1 cellular context compared by ENCODE assay signal in the genomic region with DNA sequence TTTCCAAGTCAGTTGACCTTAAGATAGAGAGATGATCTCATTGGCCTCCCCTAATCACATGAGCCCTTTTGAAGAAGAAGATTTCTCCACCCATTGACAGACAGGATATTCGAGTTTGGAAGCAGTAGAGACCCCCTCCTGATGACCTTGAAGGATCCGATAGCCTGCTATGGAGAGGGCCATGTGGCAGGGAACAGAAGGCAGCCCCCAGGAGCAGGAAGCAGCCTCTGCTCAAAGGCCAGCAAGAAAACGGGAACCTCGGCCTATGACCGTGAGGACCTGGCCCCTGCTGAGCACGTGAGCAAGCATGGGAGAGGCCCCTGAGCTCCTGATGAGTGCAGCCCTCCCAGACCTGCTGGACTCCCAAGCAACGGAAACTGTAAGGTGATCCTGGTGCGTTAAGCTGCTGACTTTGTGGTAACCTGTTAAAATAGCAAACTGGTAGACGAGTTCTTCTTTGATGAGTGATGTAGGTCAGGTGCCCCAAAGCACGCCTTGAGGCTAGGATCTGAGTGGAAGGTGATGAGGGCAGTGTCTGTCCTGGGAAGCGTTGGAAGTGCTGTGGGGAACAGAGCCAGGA.
TF ChIP-seq lines count a peak whose summit lies in the region.

No MANE protein-coding gene starts in this region.

TF ChIP-seq in K562, 482 proteins besides CTCF, POLR2A, EP300 and RAD21 (continued from another document and continues in another):
- TF ChIP-seq, protein P1, sequence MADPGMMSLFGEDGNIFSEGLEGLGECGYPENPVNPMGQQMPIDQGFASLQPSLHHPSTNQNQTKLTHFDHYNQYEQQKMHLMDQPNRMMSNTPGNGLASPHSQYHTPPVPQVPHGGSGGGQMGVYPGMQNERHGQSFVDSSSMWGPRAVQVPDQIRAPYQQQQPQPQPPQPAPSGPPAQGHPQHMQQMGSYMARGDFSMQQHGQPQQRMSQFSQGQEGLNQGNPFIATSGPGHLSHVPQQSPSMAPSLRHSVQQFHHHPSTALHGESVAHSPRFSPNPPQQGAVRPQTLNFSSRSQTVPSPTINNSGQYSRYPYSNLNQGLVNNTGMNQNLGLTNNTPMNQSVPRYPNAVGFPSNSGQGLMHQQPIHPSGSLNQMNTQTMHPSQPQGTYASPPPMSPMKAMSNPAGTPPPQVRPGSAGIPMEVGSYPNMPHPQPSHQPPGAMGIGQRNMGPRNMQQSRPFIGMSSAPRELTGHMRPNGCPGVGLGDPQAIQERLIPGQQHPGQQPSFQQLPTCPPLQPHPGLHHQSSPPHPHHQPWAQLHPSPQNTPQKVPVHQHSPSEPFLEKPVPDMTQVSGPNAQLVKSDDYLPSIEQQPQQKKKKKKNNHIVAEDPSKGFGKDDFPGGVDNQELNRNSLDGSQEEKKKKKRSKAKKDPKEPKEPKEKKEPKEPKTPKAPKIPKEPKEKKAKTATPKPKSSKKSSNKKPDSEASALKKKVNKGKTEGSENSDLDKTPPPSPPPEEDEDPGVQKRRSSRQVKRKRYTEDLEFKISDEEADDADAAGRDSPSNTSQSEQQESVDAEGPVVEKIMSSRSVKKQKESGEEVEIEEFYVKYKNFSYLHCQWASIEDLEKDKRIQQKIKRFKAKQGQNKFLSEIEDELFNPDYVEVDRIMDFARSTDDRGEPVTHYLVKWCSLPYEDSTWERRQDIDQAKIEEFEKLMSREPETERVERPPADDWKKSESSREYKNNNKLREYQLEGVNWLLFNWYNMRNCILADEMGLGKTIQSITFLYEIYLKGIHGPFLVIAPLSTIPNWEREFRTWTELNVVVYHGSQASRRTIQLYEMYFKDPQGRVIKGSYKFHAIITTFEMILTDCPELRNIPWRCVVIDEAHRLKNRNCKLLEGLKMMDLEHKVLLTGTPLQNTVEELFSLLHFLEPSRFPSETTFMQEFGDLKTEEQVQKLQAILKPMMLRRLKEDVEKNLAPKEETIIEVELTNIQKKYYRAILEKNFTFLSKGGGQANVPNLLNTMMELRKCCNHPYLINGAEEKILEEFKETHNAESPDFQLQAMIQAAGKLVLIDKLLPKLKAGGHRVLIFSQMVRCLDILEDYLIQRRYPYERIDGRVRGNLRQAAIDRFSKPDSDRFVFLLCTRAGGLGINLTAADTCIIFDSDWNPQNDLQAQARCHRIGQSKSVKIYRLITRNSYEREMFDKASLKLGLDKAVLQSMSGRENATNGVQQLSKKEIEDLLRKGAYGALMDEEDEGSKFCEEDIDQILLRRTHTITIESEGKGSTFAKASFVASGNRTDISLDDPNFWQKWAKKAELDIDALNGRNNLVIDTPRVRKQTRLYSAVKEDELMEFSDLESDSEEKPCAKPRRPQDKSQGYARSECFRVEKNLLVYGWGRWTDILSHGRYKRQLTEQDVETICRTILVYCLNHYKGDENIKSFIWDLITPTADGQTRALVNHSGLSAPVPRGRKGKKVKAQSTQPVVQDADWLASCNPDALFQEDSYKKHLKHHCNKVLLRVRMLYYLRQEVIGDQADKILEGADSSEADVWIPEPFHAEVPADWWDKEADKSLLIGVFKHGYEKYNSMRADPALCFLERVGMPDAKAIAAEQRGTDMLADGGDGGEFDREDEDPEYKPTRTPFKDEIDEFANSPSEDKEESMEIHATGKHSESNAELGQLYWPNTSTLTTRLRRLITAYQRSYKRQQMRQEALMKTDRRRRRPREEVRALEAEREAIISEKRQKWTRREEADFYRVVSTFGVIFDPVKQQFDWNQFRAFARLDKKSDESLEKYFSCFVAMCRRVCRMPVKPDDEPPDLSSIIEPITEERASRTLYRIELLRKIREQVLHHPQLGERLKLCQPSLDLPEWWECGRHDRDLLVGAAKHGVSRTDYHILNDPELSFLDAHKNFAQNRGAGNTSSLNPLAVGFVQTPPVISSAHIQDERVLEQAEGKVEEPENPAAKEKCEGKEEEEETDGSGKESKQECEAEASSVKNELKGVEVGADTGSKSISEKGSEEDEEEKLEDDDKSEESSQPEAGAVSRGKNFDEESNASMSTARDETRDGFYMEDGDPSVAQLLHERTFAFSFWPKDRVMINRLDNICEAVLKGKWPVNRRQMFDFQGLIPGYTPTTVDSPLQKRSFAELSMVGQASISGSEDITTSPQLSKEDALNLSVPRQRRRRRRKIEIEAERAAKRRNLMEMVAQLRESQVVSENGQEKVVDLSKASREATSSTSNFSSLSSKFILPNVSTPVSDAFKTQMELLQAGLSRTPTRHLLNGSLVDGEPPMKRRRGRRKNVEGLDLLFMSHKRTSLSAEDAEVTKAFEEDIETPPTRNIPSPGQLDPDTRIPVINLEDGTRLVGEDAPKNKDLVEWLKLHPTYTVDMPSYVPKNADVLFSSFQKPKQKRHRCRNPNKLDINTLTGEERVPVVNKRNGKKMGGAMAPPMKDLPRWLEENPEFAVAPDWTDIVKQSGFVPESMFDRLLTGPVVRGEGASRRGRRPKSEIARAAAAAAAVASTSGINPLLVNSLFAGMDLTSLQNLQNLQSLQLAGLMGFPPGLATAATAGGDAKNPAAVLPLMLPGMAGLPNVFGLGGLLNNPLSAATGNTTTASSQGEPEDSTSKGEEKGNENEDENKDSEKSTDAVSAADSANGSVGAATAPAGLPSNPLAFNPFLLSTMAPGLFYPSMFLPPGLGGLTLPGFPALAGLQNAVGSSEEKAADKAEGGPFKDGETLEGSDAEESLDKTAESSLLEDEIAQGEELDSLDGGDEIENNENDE (IDR thresholded peaks at IDR 0.05; ENCODE audit: low read depth, low read length): no peak
- TF ChIP-seq NR3C1 (CRISPR knock-in tag; IDR thresholded peaks at IDR 0.05): no peak
- no peak for TF ChIP-seq PRMT5 (CRISPR knock-in tag; IDR thresholded peaks at IDR 0.05)
- TF ChIP-seq, protein P2, sequence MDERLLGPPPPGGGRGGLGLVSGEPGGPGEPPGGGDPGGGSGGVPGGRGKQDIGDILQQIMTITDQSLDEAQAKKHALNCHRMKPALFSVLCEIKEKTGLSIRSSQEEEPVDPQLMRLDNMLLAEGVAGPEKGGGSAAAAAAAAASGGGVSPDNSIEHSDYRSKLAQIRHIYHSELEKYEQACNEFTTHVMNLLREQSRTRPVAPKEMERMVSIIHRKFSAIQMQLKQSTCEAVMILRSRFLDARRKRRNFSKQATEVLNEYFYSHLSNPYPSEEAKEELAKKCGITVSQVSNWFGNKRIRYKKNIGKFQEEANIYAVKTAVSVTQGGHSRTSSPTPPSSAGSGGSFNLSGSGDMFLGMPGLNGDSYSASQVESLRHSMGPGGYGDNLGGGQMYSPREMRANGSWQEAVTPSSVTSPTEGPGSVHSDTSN (CRISPR knock-in tag; IDR thresholded peaks at IDR 0.05; ENCODE audit: low read depth): no peak
- TF ChIP-seq, protein P2 (tag; conservative IDR thresholded peaks at IDR 0.05; ENCODE audit: low read depth): no peak
- no peak for TF ChIP-seq FOSL1 (tag; conservative IDR thresholded peaks at IDR 0.05)
- TF ChIP-seq RBM25 (IDR thresholded peaks at IDR 0.05; ENCODE audit: low read depth, low read length, severe bottlenecking): no peak
- TF ChIP-seq, protein P3, sequence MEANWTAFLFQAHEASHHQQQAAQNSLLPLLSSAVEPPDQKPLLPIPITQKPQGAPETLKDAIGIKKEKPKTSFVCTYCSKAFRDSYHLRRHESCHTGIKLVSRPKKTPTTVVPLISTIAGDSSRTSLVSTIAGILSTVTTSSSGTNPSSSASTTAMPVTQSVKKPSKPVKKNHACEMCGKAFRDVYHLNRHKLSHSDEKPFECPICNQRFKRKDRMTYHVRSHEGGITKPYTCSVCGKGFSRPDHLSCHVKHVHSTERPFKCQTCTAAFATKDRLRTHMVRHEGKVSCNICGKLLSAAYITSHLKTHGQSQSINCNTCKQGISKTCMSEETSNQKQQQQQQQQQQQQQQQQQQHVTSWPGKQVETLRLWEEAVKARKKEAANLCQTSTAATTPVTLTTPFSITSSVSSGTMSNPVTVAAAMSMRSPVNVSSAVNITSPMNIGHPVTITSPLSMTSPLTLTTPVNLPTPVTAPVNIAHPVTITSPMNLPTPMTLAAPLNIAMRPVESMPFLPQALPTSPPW (CRISPR knock-in tag; IDR thresholded peaks at IDR 0.05): 0 out of 2 replicates have a peak, but pooled peaks have one; percentile 3
- TF ChIP-seq ZBTB8A (IDR thresholded peaks at IDR 0.05; ENCODE audit: partially characterized antibody): no peak
- no peak for TF ChIP-seq KDM2B (CRISPR knock-in tag; IDR thresholded peaks at IDR 0.05)
- TF ChIP-seq, protein P4, sequence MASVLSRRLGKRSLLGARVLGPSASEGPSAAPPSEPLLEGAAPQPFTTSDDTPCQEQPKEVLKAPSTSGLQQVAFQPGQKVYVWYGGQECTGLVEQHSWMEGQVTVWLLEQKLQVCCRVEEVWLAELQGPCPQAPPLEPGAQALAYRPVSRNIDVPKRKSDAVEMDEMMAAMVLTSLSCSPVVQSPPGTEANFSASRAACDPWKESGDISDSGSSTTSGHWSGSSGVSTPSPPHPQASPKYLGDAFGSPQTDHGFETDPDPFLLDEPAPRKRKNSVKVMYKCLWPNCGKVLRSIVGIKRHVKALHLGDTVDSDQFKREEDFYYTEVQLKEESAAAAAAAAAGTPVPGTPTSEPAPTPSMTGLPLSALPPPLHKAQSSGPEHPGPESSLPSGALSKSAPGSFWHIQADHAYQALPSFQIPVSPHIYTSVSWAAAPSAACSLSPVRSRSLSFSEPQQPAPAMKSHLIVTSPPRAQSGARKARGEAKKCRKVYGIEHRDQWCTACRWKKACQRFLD (CRISPR knock-in tag; IDR thresholded peaks at IDR 0.05): no peak
- no peak for TF ChIP-seq FIP1L1 (IDR thresholded peaks at IDR 0.05; ENCODE audit: low read depth, low read length, poor library complexity, severe bottlenecking)
- no peak for TF ChIP-seq ILF3 (IDR thresholded peaks at IDR 0.05; ENCODE audit: borderline replicate concordance)
- TF ChIP-seq GATA2 (CRISPR knock-in tag; IDR thresholded peaks at IDR 0.05): no peak
- TF ChIP-seq MECOM (CRISPR knock-in tag; IDR thresholded peaks at IDR 0.05): no peak
- no peak for TF ChIP-seq ZFP36 (IDR thresholded peaks at IDR 0.05; ENCODE audit: low read depth, low read length, partially characterized antibody)
- no peak for TF ChIP-seq SAFB (IDR thresholded peaks at IDR 0.05; ENCODE audit: borderline replicate concordance, low read depth, low read length)
- no peak for TF ChIP-seq PTRF (tag; IDR thresholded peaks at IDR 0.05)
- TF ChIP-seq SETDB1 (IDR thresholded peaks at IDR 0.05; ENCODE audit: low read length): no peak
- no peak for TF ChIP-seq MTA2 (IDR thresholded peaks at IDR 0.05; ENCODE audit: low read depth)
- TF ChIP-seq MTA1 (IDR thresholded peaks at IDR 0.05; ENCODE audit: borderline replicate concordance): no peak
- TF ChIP-seq FOXJ3 (CRISPR knock-in tag; IDR thresholded peaks at IDR 0.05): no peak
- TF ChIP-seq ZNF274 (IDR thresholded peaks at IDR 0.05; ENCODE audit: borderline replicate concordance, low read depth, low read length): no peak
- no peak for TF ChIP-seq TRIM28 (IDR thresholded peaks at IDR 0.05)
- TF ChIP-seq, protein P5, sequence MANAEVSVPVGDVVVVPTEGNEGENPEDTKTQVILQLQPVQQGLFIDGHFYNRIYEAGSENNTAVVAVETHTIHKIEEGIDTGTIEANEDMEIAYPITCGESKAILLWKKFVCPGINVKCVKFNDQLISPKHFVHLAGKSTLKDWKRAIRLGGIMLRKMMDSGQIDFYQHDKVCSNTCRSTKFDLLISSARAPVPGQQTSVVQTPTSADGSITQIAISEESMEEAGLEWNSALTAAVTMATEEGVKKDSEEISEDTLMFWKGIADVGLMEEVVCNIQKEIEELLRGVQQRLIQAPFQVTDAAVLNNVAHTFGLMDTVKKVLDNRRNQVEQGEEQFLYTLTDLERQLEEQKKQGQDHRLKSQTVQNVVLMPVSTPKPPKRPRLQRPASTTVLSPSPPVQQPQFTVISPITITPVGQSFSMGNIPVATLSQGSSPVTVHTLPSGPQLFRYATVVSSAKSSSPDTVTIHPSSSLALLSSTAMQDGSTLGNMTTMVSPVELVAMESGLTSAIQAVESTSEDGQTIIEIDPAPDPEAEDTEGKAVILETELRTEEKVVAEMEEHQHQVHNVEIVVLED (CRISPR knock-in tag; IDR thresholded peaks at IDR 0.05): no peak
- TF ChIP-seq ESRRA (IDR thresholded peaks at IDR 0.05; ENCODE audit: borderline replicate concordance, low read depth): peak; percentile 61; the same call in 1 of the 2 replicates
- 0 out of 2 replicates have a peak, but pooled peaks have one; percentile 60 for TF ChIP-seq ZNF589 (CRISPR knock-in tag; IDR thresholded peaks at IDR 0.05; ENCODE audit: low read depth)
- no peak for TF ChIP-seq HLTF (IDR thresholded peaks at IDR 0.05)
- no peak for TF ChIP-seq ZNF165 (CRISPR knock-in tag; IDR thresholded peaks at IDR 0.05; ENCODE audit: borderline replicate concordance)
- no peak for TF ChIP-seq STAG1 (CRISPR knock-in tag; IDR thresholded peaks at IDR 0.05; ENCODE audit: borderline replicate concordance)
- TF ChIP-seq CXXC5 (CRISPR knock-in tag; IDR thresholded peaks at IDR 0.05): peak; percentile 33; the same call in 1 of the 2 replicates
- no peak for TF ChIP-seq HNRNPUL1 (IDR thresholded peaks at IDR 0.05; ENCODE audit: low read length)
- no peak for TF ChIP-seq FUS (optimal IDR thresholded peaks at IDR 0.05; ENCODE audit: low read depth, low read length)
- no peak for TF ChIP-seq LEF1 (IDR thresholded peaks at IDR 0.05)
- TF ChIP-seq, protein P6, sequence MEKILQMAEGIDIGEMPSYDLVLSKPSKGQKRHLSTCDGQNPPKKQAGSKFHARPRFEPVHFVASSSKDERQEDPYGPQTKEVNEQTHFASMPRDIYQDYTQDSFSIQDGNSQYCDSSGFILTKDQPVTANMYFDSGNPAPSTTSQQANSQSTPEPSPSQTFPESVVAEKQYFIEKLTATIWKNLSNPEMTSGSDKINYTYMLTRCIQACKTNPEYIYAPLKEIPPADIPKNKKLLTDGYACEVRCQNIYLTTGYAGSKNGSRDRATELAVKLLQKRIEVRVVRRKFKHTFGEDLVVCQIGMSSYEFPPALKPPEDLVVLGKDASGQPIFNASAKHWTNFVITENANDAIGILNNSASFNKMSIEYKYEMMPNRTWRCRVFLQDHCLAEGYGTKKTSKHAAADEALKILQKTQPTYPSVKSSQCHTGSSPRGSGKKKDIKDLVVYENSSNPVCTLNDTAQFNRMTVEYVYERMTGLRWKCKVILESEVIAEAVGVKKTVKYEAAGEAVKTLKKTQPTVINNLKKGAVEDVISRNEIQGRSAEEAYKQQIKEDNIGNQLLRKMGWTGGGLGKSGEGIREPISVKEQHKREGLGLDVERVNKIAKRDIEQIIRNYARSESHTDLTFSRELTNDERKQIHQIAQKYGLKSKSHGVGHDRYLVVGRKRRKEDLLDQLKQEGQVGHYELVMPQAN (IDR thresholded peaks at IDR 0.05; ENCODE audit: borderline replicate concordance): no peak
- no peak for TF ChIP-seq POLR2H (tag; IDR thresholded peaks at IDR 0.05; ENCODE audit: low read depth)
- no peak for TF ChIP-seq ZNF436 (CRISPR knock-in tag; IDR thresholded peaks at IDR 0.05)
- TF ChIP-seq, protein P7, sequence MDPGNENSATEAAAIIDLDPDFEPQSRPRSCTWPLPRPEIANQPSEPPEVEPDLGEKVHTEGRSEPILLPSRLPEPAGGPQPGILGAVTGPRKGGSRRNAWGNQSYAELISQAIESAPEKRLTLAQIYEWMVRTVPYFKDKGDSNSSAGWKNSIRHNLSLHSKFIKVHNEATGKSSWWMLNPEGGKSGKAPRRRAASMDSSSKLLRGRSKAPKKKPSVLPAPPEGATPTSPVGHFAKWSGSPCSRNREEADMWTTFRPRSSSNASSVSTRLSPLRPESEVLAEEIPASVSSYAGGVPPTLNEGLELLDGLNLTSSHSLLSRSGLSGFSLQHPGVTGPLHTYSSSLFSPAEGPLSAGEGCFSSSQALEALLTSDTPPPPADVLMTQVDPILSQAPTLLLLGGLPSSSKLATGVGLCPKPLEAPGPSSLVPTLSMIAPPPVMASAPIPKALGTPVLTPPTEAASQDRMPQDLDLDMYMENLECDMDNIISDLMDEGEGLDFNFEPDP (CRISPR knock-in tag; IDR thresholded peaks at IDR 0.05): no peak
